ENCODE assay signal across 13 cellular contexts in the genomic region with DNA sequence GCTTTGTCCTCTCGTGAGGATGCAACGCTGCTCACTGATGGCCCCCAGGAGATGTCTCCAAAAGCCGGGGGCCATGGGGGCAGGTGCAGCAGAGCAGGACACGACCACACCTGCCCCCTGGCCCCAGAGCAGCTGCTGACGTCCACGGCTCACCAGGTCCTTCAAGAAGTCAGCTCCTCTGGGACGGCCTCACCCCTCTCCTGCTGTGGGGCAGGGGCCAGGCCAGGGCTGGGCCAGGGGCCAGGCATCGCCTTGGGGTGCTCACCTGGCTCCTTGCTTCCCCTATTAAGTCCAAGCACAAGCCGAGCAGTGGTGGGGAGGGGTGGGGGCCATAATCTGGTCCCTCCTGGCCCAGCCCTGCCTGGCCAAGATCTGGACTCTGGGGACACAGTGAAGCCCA. TPM values are rescaled to one million over a fixed set of nuclear protein-coding genes. Genes with fewer than 3 reads are reported as not detected.
DNase-seq lines count a peak whose midpoint lies in the region; ATAC-seq and TF ChIP-seq lines count a peak whose summit lies in the region.
"Had no signal": no experiment of that assay in that cellular context is flagged by ENCODE, and none has a peak within 500 bp of the region (broad histone marks: within the 10 kb centered on the region; RNA-seq: fewer than 3 reads in every experiment).

No MANE protein-coding gene starts in this region.

- peaks cover 15% of the 10 kb centered on the region for H3K36me3 Mint-ChIP-seq in central memory CD8-positive, alpha-beta T cell (ENCODE audit: insufficient read depth)

- TF ChIP-seq POLR2A in sigmoid colon (IDR thresholded peaks at IDR 0.05), result no peak

- H3K9me3 ChIP-seq in KOPT-K1 (ENCODE audit: insufficient read depth, low read length, poor library complexity, severe bottlenecking), result peaks cover 6% of the 10 kb centered on the region
- H3K9me3 ChIP-seq in sigmoid colon, result no peaks in the 10 kb centered on the region
- H3K9me3 ChIP-seq: ovary had no signal

- peaks cover 19% of the 10 kb centered on the region for H3K4me1 Mint-ChIP-seq in central memory CD8-positive, alpha-beta T cell

- H3K27me3 ChIP-seq in sigmoid colon (no peaks in the 10 kb centered on the region), foreskin keratinocyte (peaks cover 9% of the 10 kb centered on the region)
- H3K27me3 ChIP-seq: left lung, ovary had no signal

- H3K27ac Mint-ChIP-seq in central memory CD8-positive, alpha-beta T cell (ENCODE audit: low read depth), result peak overlapping the region; percentile 100

- H3K36me3 ChIP-seq in KOPT-K1 (ENCODE audit: insufficient read depth, low read length) (no peaks in the 10 kb centered on the region), sigmoid colon (no peaks in the 10 kb centered on the region)
- H3K36me3 ChIP-seq: ovary had no signal

- no peak for ATAC-seq in central memory CD8-positive, alpha-beta T cell (replicated peaks; ENCODE audit: extremely low read depth, poor library complexity, severe bottlenecking)
- ATAC-seq in GM21526 (IDR thresholded peaks at IDR 0.05; ENCODE audit: low FRiP score, unreplicated experiment), result no peak
- ATAC-seq in foreskin keratinocyte, result no peak
- ATAC-seq: left lung had no signal

- H3K27me3 Mint-ChIP-seq in central memory CD8-positive, alpha-beta T cell, result no peaks in the 10 kb centered on the region

- H3K4me1 ChIP-seq in sigmoid colon, result no peaks in the 10 kb centered on the region
- H3K4me1 ChIP-seq in foreskin keratinocyte, result no peaks in the 10 kb centered on the region
- H3K4me1 ChIP-seq: left lung had no signal

- no peak for TF ChIP-seq CTCF in sigmoid colon (IDR thresholded peaks at IDR 0.05)
- TF ChIP-seq CTCF in foreskin keratinocyte (conservative IDR thresholded peaks at IDR 0.05), result no peak

- DNase-seq in activated CD8-positive, alpha-beta memory T cell treated with anti-CD3 and anti-CD28 coated beads for 24 hours, result peak; percentile 59
- no peak for DNase-seq in activated CD8-positive, alpha-beta memory T cell treated with anti-CD3 and anti-CD28 coated beads, Interleukin-2, amount 50 U/mL, for 4 hours
- no peak for DNase-seq in central memory CD8-positive, alpha-beta T cell (ENCODE audit: low spot score in 2 of 2)
- DNase-seq in sigmoid colon (peak; percentile 48), NCI-H2196 (lab: John Stamatoyannopoulos, UW; ENCODE audit: unreplicated experiment) (no peak), foreskin keratinocyte (no peak)
- DNase-seq: DMS79 treated with DMSO at 0.1 percent for 48 hours, NCI-H82, SHP77 had no signal

- H3K9me3 Mint-ChIP-seq in central memory CD8-positive, alpha-beta T cell, result no peaks in the 10 kb centered on the region

- H3K27ac ChIP-seq in KOPT-K1 (ENCODE audit: low read depth, low read length, poor library complexity, severe bottlenecking), result peak overlapping the region; percentile 89
- H3K27ac ChIP-seq in sigmoid colon, result no peak overlapping the region
- H3K27ac ChIP-seq in foreskin keratinocyte, result no peak overlapping the region
- H3K27ac ChIP-seq: left lung, ovary had no signal

- intact Hi-C loops in sigmoid colon (cut with DNase I), result no loop called here

- 79 to 90% methylated on average over 9 of the region's 9 CpGs for WGBS in sigmoid colon, 2 donors

- no peak for TF ChIP-seq EP300 in sigmoid colon (IDR thresholded peaks at IDR 0.05)

- H3K4me3 ChIP-seq in sigmoid colon, result no peak overlapping the region
- H3K4me3 ChIP-seq: left lung, ovary had no signal

- peak overlapping the region; percentile 78 for H3K4me3 Mint-ChIP-seq in central memory CD8-positive, alpha-beta T cell

RNA-seq across cellular contexts. Expression of a gene that starts 28.6 kb away (rescaled TPM):
- 10 to 100 TPM; 36.4 to 62.0 (median 38.7) TPM for total RNA-seq in sigmoid colon
- 10 to 100 TPM; 25.0 to 32.8 (median 27.6) TPM for polyA plus RNA-seq in sigmoid colon
- total RNA-seq in foreskin keratinocyte, result 8.8 and 15.8 TPM in 2 replicates
- 11.1 and 20.0 TPM in 2 replicates for polyA plus RNA-seq in foreskin keratinocyte

RNA-seq across cellular contexts. Expression of a gene that starts 48.6 kb away (rescaled TPM):
- 10 to 100 TPM; 12.1 to 18.5 (median 16.4) TPM for total RNA-seq in sigmoid colon
- polyA plus RNA-seq in sigmoid colon, result 1 to 10 TPM; 3.2 to 7.7 (median 6.0) TPM
- total RNA-seq in foreskin keratinocyte, result 14.1 and 15.2 TPM in 2 replicates
- polyA plus RNA-seq in foreskin keratinocyte, result 5.3 and 7.5 TPM in 2 replicates

RNA-seq across cellular contexts. Expression of a gene that starts 48.6 kb away (rescaled TPM):
- total RNA-seq in sigmoid colon (1 to 10 TPM; 1.8 to 9.4 (median 2.6) TPM), foreskin keratinocyte (0.54 and 0.92 TPM in 2 replicates)
- polyA plus RNA-seq in sigmoid colon (1 to 10 TPM in 1 of 3 donors, under 1 TPM in 1, not detected in 1; 0.60 to 1.1 TPM), foreskin keratinocyte (0.18 and 0.23 TPM in 2 replicates)

Comparison
In these comparisons a context has a peak if more than half of its experiments do, and no peak if none do; other contexts are left out.
1. DNase-seq: peak in activated CD8-positive, alpha-beta memory T cell treated with anti-CD3 and anti-CD28 coated beads for 24 hours (single experiment) and sigmoid colon (single experiment); none in activated CD8-positive, alpha-beta memory T cell treated with anti-CD3 and anti-CD28 coated beads, Interleukin-2, amount 50 U/mL, for 4 hours (single experiment), central memory CD8-positive, alpha-beta T cell (0 of 2), NCI-H2196 (single experiment) and foreskin keratinocyte (0 of 2).